33 cellular contexts compared by ENCODE assay signal in the genomic region with DNA sequence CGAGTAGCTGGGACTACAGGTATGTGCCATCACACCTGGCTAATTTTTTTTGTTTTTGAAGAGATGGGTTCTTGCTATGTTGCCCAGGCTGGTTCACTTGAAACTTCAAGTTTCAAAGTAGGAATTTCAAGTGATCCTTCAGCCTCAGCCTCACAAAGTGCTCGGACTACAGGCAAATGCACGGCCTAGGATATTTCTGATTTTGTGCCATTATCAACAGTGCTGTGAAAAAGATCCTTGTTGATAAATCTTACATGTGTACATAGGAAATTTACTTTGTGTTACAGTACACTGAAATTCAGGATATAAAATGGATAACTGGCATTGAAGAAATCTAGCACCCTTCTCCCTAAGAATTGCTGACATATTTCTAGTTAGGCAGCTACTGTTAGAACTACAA.
"Had no signal": no experiment of that assay in that cellular context is flagged by ENCODE, and none has a peak within 500 bp of the region (broad histone marks: within the 10 kb centered on the region; RNA-seq: fewer than 3 reads in every experiment).

No MANE protein-coding gene starts in this region.

- H3K4me2 ChIP-seq: SK-N-SH had no signal

- H3K27ac Mint-ChIP-seq: activated naive CD4-positive, alpha-beta T cell treated with anti-CD3 and anti-CD28 coated beads for 36 hours; activated naive CD8-positive, alpha-beta T cell; activated T-helper 17 cell treated with anti-CD3 and anti-CD28 coated beads, Interleukin-2, amount 50 U/mL, for 72 hours; brain; IgD-negative memory B cell; T-helper 17 cell had no signal

- H3K36me3 ChIP-seq: Peyer's patch, SJCRH30 had no signal

- H3K4me1 ChIP-seq: Peyer's patch, SJCRH30 had no signal

- H3K4me3 Mint-ChIP-seq: activated naive CD4-positive, alpha-beta T cell treated with anti-CD3 and anti-CD28 coated beads for 36 hours; activated naive CD8-positive, alpha-beta T cell; brain; central memory CD8-positive, alpha-beta T cell; IgD-negative memory B cell; T-helper 17 cell had no signal

- H3K27ac ChIP-seq: RWPE1, SJCRH30 had no signal

- H3K27me3 ChIP-seq: Peyer's patch, SJCRH30 had no signal

- H3K4me3 ChIP-seq: Peyer's patch, SJCRH30 had no signal

- H3K9me2 ChIP-seq: SK-N-SH had no signal

- H3K9ac ChIP-seq: SK-N-SH had no signal

- DNase-seq: activated CD4-positive, alpha-beta T cell treated with anti-CD3 and anti-CD28 coated beads for 48 hours; activated CD4-positive, alpha-beta T cell treated with anti-CD3 and anti-CD28 coated beads, Interleukin-2, amount 50 U/mL, for 4 hours; activated gamma-delta T cell; activated naive CD4-positive, alpha-beta T cell treated with anti-CD3 and anti-CD28 coated beads for 36 hours; activated T-cell treated with anti-CD3 and anti-CD28 coated beads for 4 hours; activated T-cell treated with anti-CD3 and anti-CD28 coated beads, Interleukin-2, amount 50 U/mL, for 48 hours; amygdala; KG1; MV-4-11; NCI-H1092 treated with DMSO at 0.1 percent for 48 hours; NCI-H1417 treated with DMSO at 0.1 percent for 48 hours; NCI-H1694; NCI-H2029; NCI-H2107; NCI-H2171 treated with DMSO at 0.1 percent for 48 hours; NCI-H345; NCI-H510A; NCI-H526 treated with DMSO at 0.1 percent for 48 hours; NK-92 treated with Interleukin-12 subunit alpha and Interleukin-12 subunit beta, amount 100 ng/mL, for 24 hours; Peyer's patch; Right ventricle myocardium superior; SJCRH30; SK-N-SH; SW 1271; T-helper 17 cell; T-helper 9 cell had no signal

- H3K4me1 Mint-ChIP-seq: central memory CD8-positive, alpha-beta T cell had no signal

- H3K27me3 Mint-ChIP-seq: activated T-helper 17 cell treated with anti-CD3 and anti-CD28 coated beads, Interleukin-2, amount 50 U/mL, for 72 hours; brain; central memory CD8-positive, alpha-beta T cell had no signal

- H3K36me3 Mint-ChIP-seq: activated naive CD8-positive, alpha-beta T cell; brain had no signal

- H3K9me3 Mint-ChIP-seq: activated naive CD4-positive, alpha-beta T cell treated with anti-CD3 and anti-CD28 coated beads for 36 hours; activated T-helper 17 cell treated with anti-CD3 and anti-CD28 coated beads, Interleukin-2, amount 50 U/mL, for 72 hours; central memory CD8-positive, alpha-beta T cell; IgD-negative memory B cell had no signal

- ATAC-seq: activated CD4-positive, CD25-positive, alpha-beta regulatory T cell treated with anti-CD3 and anti-CD28 coated beads, Interleukin-2, amount 50 U/mL, for 24 hours; activated T-helper 17 cell treated with anti-CD3 and anti-CD28 coated beads, Interleukin-2, amount 50 U/mL, for 72 hours; T-helper 17 cell had no signal

- H3K9me3 ChIP-seq: Peyer's patch, SJCRH30, SK-N-SH had no signal
